ENCODE assay signal across 17 cellular contexts in the genomic region with DNA sequence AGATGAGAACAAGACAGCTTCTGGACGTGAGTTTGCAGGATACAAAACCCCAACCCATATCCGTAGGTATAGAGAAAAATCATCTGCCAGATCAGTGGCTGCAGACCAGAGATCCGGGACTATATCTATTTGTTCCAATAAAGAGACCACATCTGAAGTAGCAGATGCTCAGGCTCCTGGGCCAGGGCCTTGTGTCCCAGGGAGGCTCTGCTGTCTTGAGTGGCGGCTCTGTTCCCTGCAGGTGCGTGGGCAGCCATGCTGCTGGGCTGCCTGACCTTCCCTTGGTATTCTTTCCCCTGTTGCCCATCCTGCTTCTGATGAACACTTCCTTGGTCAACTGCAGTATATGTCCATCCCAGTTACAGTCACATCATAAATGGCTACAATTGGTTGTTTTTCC. TPM values are rescaled to one million over a fixed set of nuclear protein-coding genes. Genes with fewer than 3 reads are reported as not detected.
A peak's percentile ranks its signal among the peaks of the same experiment; 100 is the strongest.
DNase-seq lines count a peak whose midpoint lies in the region; ATAC-seq, FAIRE-seq and TF ChIP-seq lines count a peak whose summit lies in the region.
"Had no signal": no experiment of that assay in that cellular context is flagged by ENCODE, and none has a peak within 500 bp of the region (broad histone marks: within the 10 kb centered on the region; RNA-seq: fewer than 3 reads in every experiment).

No MANE protein-coding gene starts in this region.

- ATAC-seq in left ventricle myocardium superior = no peak
- no peak for ATAC-seq in HG03571 (IDR thresholded peaks at IDR 0.05; ENCODE audit: unreplicated experiment)
- ATAC-seq: HepG2 had no signal

- no peaks in the 10 kb centered on the region for H3K27me3 ChIP-seq in small intestine (ENCODE audit: control insufficient read depth in 2 of 2, insufficient read depth in 2 of 2, low read length in 2 of 2)

- WGBS in small intestine, 3 donors = 76 to 85% (median 81%) methylated on average over 5 of the region's 5 CpGs

- H3K27ac Mint-ChIP-seq in neural crest cell (ENCODE audit: unreplicated experiment) (no peak overlapping the region), type B pancreatic cell (no peak overlapping the region)
- H3K27ac Mint-ChIP-seq: CD4-positive, CD25-positive, alpha-beta regulatory T cell had no signal

- H3K27me3 Mint-ChIP-seq in neural crest cell (ENCODE audit: low read depth) (no peaks in the 10 kb centered on the region), type B pancreatic cell (peaks cover 3% of the 10 kb centered on the region)

- H3K36me3 ChIP-seq in small intestine (ENCODE audit: control insufficient read depth in 2 of 2, insufficient read depth in 2 of 2, low read length in 2 of 2) = no peaks in the 10 kb centered on the region

- no peak for TF ChIP-seq CTCF in neural crest cell (conservative IDR thresholded peaks at IDR 0.05)
- no peak for TF ChIP-seq CTCF in type B pancreatic cell (conservative IDR thresholded peaks at IDR 0.05)

- no peaks in the 10 kb centered on the region for H3K4me1 ChIP-seq in small intestine (ENCODE audit: control insufficient read depth in 2 of 2, insufficient read depth in 1 of 2, low read depth in 1 of 2, low read length in 1 of 2)

- no peak for FAIRE-seq in small intestine (lab: Jason Lieb, UNC)
- FAIRE-seq: GM19239, HepG2, HTR-8/SVneo had no signal

- no peaks in the 10 kb centered on the region for H3K9me3 Mint-ChIP-seq in neural crest cell
- H3K9me3 Mint-ChIP-seq in type B pancreatic cell = no peaks in the 10 kb centered on the region
- H3K9me3 Mint-ChIP-seq: CD4-positive, CD25-positive, alpha-beta regulatory T cell had no signal

- DNase-seq in cardiac septum (ENCODE audit: low spot score) (peak; percentile 27), left ventricle myocardium superior (no peak), neural crest cell (ENCODE audit: low read depth, low spot score) (no peak), type B pancreatic cell (ENCODE audit: extremely low spot score, unreplicated experiment) (peak; percentile 43), dermis blood vessel endothelial cell (no peak), small intestine (no peak)
- DNase-seq: ACHN; CD4-positive, CD25-positive, alpha-beta regulatory T cell; DMS53; GF-D8; GOT3 had no signal

- H3K4me1 Mint-ChIP-seq in neural crest cell (peaks cover 21% of the 10 kb centered on the region), type B pancreatic cell (ENCODE audit: unreplicated experiment) (peaks cover 7% of the 10 kb centered on the region)

- H3K4me3 Mint-ChIP-seq in neural crest cell (peak overlapping the region; percentile 20), type B pancreatic cell (no peak overlapping the region)

- peaks cover 10% of the 10 kb centered on the region for H3K36me3 Mint-ChIP-seq in neural crest cell (ENCODE audit: low read depth)
- peaks cover 10% of the 10 kb centered on the region for H3K36me3 Mint-ChIP-seq in type B pancreatic cell

- no peaks in the 10 kb centered on the region for H3K9me3 ChIP-seq in small intestine (ENCODE audit: control insufficient read depth, low read depth)
- H3K9me3 ChIP-seq: HAP-1 had no signal

- no peak overlapping the region for H3K4me3 ChIP-seq in small intestine (ENCODE audit: low read depth in 1 of 2, low read length in 2 of 2)
- H3K4me3 ChIP-seq: BLaER1 treated with 17β-estradiol and CSF1 and Interleukin-3, amounts not matched to agents 10 nM and 100 nM; HAP-1 had no signal

- intact Hi-C loops in cardiac septum (cut with DNase I) = no loop called here
- intact Hi-C loops in left ventricle myocardium superior (cut with micrococcal nuclease) = no loop called here

- H3K27ac ChIP-seq in small intestine (ENCODE audit: low read depth in 1 of 2, low read length in 1 of 2) = no peak overlapping the region
- H3K27ac ChIP-seq: BLaER1 treated with 17β-estradiol and CSF1 and Interleukin-3, amounts not matched to agents 10 nM and 100 nM had no signal

RNA-seq across cellular contexts. Expression of a gene that starts 34.9 kb away (rescaled TPM):
- total RNA-seq in cardiac septum (11.3 TPM), left ventricle myocardium superior (9.4 TPM), neural crest cell (24.2 and 26.3 TPM in 2 replicates), type B pancreatic cell (ENCODE audit: low replicate concordance) (18.6 and 32.1 TPM in 2 replicates), dermis blood vessel endothelial cell (18.2 and 21.5 TPM in 2 replicates)
- 10 to 100 TPM; 20.5 to 55.9 (median 41.9) TPM for polyA plus RNA-seq in small intestine

RNA-seq across cellular contexts. Expression of a gene that starts 35.0 kb away (rescaled TPM):
- total RNA-seq in cardiac septum = 0.83 TPM
- total RNA-seq in left ventricle myocardium superior = 0.62 TPM
- 2.8 TPM in 2 replicates for total RNA-seq in neural crest cell
- total RNA-seq in type B pancreatic cell (ENCODE audit: low replicate concordance) = 2.1 and 2.6 TPM in 2 replicates
- total RNA-seq in dermis blood vessel endothelial cell = 0.74 and 1.2 TPM in 2 replicates
- polyA plus RNA-seq in small intestine = 1 to 10 TPM in 2 of 3 donors, under 1 TPM in 1; 0.89 to 1.6 (median 1.4) TPM

Comparison
In these comparisons a context has a peak if more than half of its experiments do, and no peak if none do; other contexts are left out.
1. DNase-seq: peak in cardiac septum (single experiment) and type B pancreatic cell (single experiment); none in left ventricle myocardium superior (single experiment), neural crest cell (single experiment), dermis blood vessel endothelial cell (single experiment) and small intestine (single experiment).